Comparison of ENCODE assay signal across 8 cellular contexts in the genomic region with DNA sequence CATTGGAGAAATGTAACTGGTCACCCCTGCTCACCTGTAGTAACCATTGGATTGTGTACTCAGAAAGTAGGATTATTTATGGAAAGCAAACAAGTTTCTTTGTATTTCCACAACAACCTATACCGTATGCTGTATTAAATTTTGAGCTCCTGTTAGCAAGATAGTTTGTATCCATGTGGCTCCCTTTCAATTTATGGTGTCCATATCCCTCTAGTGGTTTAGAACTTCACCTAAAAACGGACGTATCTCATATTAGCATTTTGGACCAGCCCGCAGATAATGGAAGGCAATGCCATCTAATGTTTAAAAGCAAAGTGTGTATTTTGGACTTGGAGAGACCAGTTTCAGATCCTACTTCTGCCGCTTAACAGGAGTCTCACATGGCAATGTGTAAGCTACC. TPM values are rescaled to one million over a fixed set of nuclear protein-coding genes. Genes with fewer than 3 reads are reported as not detected.
DNase-seq lines count a peak whose midpoint lies in the region; ATAC-seq, FAIRE-seq and TF ChIP-seq lines count a peak whose summit lies in the region.
"Not testable (repeated sequence)": the region's sequence is repeated elsewhere in the genome, so short reads cannot be mapped to it uniquely, and the experiment has no call there.
"Had no signal": no experiment of that assay in that cellular context is flagged by ENCODE, and none has a peak within 500 bp of the region (broad histone marks: within the 10 kb centered on the region; RNA-seq: fewer than 3 reads in every experiment).

No MANE protein-coding gene starts in this region.

- not testable (repeated sequence) for H3K4me2 ChIP-seq in astrocyte (ENCODE audit: low read length)

- FAIRE-seq in GM19239 (lab: Jason Lieb, UNC) (peak; percentile 67), astrocyte (lab: Jason Lieb, UNC) (peak; percentile 90), colon (lab: Jason Lieb, UNC) (peak; percentile 68), islet of Langerhans (lab: Jason Lieb, UNC) (peak; percentile 86), pancreas (lab: Jason Lieb, UNC) (peak; percentile 78)

- not testable (repeated sequence) for H3K27me3 Mint-ChIP-seq in astrocyte (ENCODE audit: low read depth, unreplicated experiment)

- H3K27ac ChIP-seq in astrocyte (ENCODE audit: low read depth, low read length); pancreas: not testable (repeated sequence)

- intact Hi-C loops in pancreas (cut with DNase I): not testable (repeated sequence)

- not testable (repeated sequence) for H3K9me3 Mint-ChIP-seq in astrocyte (ENCODE audit: unreplicated experiment)

- WGBS in pancreas, 2 donors: no CpG with 5 or more reads among the region's 5 CpGs

- H3K4me1 ChIP-seq in astrocyte (ENCODE audit: insufficient read depth, low read length); pancreas: not testable (repeated sequence)

- H3K36me3 Mint-ChIP-seq in astrocyte (ENCODE audit: low read depth, unreplicated experiment): not testable (repeated sequence)

- H3K27me3 ChIP-seq in astrocyte (ENCODE audit: insufficient read depth, low read length); pancreas: not testable (repeated sequence)

- H3K9ac ChIP-seq in astrocyte (ENCODE audit: low read length): not testable (repeated sequence)

- not testable (repeated sequence) for H3K4me1 Mint-ChIP-seq in astrocyte (ENCODE audit: low read depth, unreplicated experiment)

- not testable (repeated sequence) for DNase-seq in GM19239 (ENCODE audit: insufficient read length, low spot score); astrocyte (ENCODE audit: low read depth); left lobe of liver (ENCODE audit: low spot score); pancreas

- not testable (repeated sequence) for H3K27ac Mint-ChIP-seq in astrocyte (ENCODE audit: unreplicated experiment)

- H3K79me2 ChIP-seq in astrocyte (ENCODE audit: insufficient read depth, low read length): not testable (repeated sequence)

- H2AFZ ChIP-seq in astrocyte (ENCODE audit: low read depth, low read length): not testable (repeated sequence)

- H3K9me3 ChIP-seq in astrocyte (ENCODE audit: insufficient read depth, low read depth, low read length); pancreas: not testable (repeated sequence)

- not testable (repeated sequence) for H3K4me3 ChIP-seq in astrocyte (ENCODE audit: insufficient read depth, low read depth, low read length); pancreas

- not testable (repeated sequence) for H4K20me1 ChIP-seq in astrocyte (ENCODE audit: insufficient read depth, low read length)

- not testable (repeated sequence) for H3K36me3 ChIP-seq in astrocyte (ENCODE audit: insufficient read depth, low read length); pancreas

- TF ChIP-seq CTCF in astrocyte (IDR thresholded peaks at IDR 0.05; ENCODE audit: insufficient read depth, low read depth, low read length); pancreas (IDR thresholded peaks at IDR 0.05): not testable (repeated sequence)

- H3K4me3 Mint-ChIP-seq in astrocyte (ENCODE audit: unreplicated experiment): not testable (repeated sequence)

- ATAC-seq in left lobe of liver: peak; percentile 51
- peak in 1 of 4 donors; percentile 42 for ATAC-seq in pancreas

RNA-seq across cellular contexts. Expression of a gene that starts 17.4 kb away (rescaled TPM):
- total RNA-seq in astrocyte: 1.5 and 2.2 TPM in 2 replicates
- 0.38 TPM for total RNA-seq in left lobe of liver
- 1 to 10 TPM in 5 of 6 donors, under 1 TPM in 1; 0.69 to 1.9 (median 1.3) TPM for total RNA-seq in pancreas
- 1 to 10 TPM in 1 of 2 donors, under 1 TPM in 1; 0.65 to 2.2 TPM for polyA plus RNA-seq in pancreas

RNA-seq across cellular contexts. Expression of a gene that starts 55.1 kb away (rescaled TPM):
- total RNA-seq in astrocyte (15.1 and 15.4 TPM in 2 replicates), left lobe of liver (7.0 TPM), pancreas (10 to 100 TPM in 4 of 6 donors, 1 to 10 TPM in 2; 7.1 to 14.7 (median 10.9) TPM)
- polyA plus RNA-seq in pancreas: 10 to 100 TPM; 11.2 to 46.5 TPM
- total RNA-seq: Caco-2, Calu3 had no signal
